ENCODE assay signal across 16 cellular contexts in genomic region chr6:5638666-5639065, GRCh38.
"Had no signal": no experiment of that assay in that cellular context is flagged by ENCODE, and none has a peak within 500 bp of the region (broad histone marks: within the 10 kb centered on the region; RNA-seq: fewer than 3 reads in every experiment).

No MANE protein-coding gene starts in this region.

- H3K36me3 ChIP-seq: transverse colon, vagina had no signal

- FAIRE-seq: kidney had no signal

- DNase-seq: activated CD4-positive, alpha-beta T cell treated with anti-CD3 and anti-CD28 coated beads for 36 hours; activated CD8-positive, alpha-beta memory T cell treated with anti-CD3 and anti-CD28 coated beads, Interleukin-2, amount 50 U/mL, for 4 hours; activated CD8-positive, alpha-beta T cell treated with anti-CD3 and anti-CD28 coated beads, Interleukin-2, amount 10 ng/mL, durations not matched to agents 7 days and 5 days; activated gamma-delta T cell; activated T-cell treated with anti-CD3 and anti-CD28 coated beads, Interleukin-2, amount 50 U/mL, for 72 hours; amniotic stem cell; cortex of kidney; effector memory CD4-positive, alpha-beta T cell; foreskin melanocyte; kidney; nephron progenitor cell; stimulated activated naive B cell treated with anti-CD40 and anti-IgM and Interleukin-4, amounts not matched to agents 10 μg/mL and 1 μg/mL and 100 μg/mL, for 72 hours; transverse colon had no signal

- H3K9me3 ChIP-seq: vagina had no signal

- H3K4me1 ChIP-seq: transverse colon, vagina had no signal

- H3K27ac ChIP-seq: transverse colon, vagina, VCaP had no signal

- ATAC-seq: activated CD4-positive, alpha-beta T cell treated with anti-CD3 and anti-CD28 coated beads for 36 hours; activated CD8-positive, alpha-beta T cell treated with anti-CD3 and anti-CD28 coated beads, Interleukin-2, amount 10 ng/mL, durations not matched to agents 7 days and 5 days; activated naive CD4-positive, alpha-beta T cell treated with anti-CD3 and anti-CD28 coated beads, Interleukin-2, amount 50 U/mL, for 72 hours; activated T-cell treated with anti-CD3 and anti-CD28 coated beads, Interleukin-2, amount 50 U/mL, for 72 hours; stimulated activated naive B cell treated with anti-CD40 and anti-IgM and Interleukin-4, amounts not matched to agents 10 μg/mL and 1 μg/mL and 100 μg/mL, for 72 hours had no signal

- H3K27me3 ChIP-seq: transverse colon, vagina had no signal

- H3K4me3 ChIP-seq: transverse colon, vagina had no signal
